ENCODE assay signal across 7 cellular contexts in the genomic region with DNA sequence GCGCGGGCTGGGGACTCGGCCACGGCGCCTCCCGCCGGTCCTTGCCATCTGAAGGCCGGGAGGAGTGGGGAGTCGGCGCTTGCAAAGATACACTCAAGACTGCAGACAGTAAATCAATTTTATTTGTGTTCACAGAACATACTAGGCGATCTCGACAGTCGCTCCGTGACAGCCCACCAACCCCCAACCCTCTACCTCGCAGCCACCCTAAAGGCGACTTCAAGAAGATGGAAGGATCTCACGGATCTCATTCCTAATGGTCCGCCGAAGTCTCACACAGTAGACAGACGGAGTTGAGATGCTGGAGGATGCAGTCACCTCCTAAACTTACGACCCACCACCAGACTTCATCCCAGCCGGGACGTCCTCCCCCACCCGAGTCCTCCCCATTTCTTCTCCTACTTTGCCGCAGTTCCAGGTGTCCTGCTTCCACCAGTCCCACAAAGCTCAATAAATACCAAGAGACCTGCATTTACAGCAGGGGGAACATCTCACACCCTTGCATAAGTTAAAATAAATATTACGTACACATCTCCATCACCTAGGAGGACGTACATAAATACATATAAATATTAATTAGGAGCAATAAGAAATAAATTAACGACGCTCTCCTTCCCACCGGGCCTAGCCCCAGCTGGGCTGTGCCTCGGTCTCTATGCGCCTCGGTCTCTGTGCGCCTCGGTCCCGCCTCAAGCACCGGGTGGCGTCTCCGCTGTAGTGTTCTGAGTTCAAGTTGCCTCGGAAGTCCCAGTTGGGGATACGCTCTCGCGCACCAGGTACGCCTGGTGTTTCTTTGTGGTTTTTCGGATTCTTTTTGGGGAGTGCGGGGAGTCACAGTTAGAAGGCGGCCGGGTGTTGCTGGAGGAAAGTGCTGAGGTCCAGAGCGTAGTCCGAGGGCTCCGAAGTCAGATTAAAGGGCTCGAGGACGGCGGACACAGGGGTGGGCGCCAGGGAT. TPM values are rescaled to one million over a fixed set of nuclear protein-coding genes. Genes with fewer than 3 reads are reported as not detected.
DNase-seq lines count a peak whose midpoint lies in the region; ATAC-seq and TF ChIP-seq lines count a peak whose summit lies in the region.

No MANE protein-coding gene starts in this region.

- no peaks in the 10 kb centered on the region for H3K9me3 ChIP-seq in ovary

- WGBS in ovary, 3 donors, result 4 to 7% (median 6%) methylated on average over 54 to 55 of the region's 55 CpGs

- DNase-seq in HL-60 (ENCODE audit: low read depth in 1 of 2, low spot score in 1 of 2), result no peak
- peak; percentile 34 for DNase-seq in activated T-cell treated with anti-CD3 and anti-CD28 coated beads for 4 hours
- DNase-seq in fibroblast of villous mesenchyme (ENCODE audit: low read depth), result peak; percentile 43
- peak in 4 of 5 donors; percentile 37 to 50 (median 42) for DNase-seq in ovary
- DNase-seq in NCI-H1092 (lab: John Stamatoyannopoulos, UW), result no peak

- H3K27me3 ChIP-seq in HL-60 (ENCODE audit: insufficient read depth, poor library complexity, severe bottlenecking) (peaks cover 5% of the 10 kb centered on the region), ovary (no peaks in the 10 kb centered on the region)

- no peak for TF ChIP-seq POLR2A in ovary (IDR thresholded peaks at IDR 0.05)

- intact Hi-C loops in ovary (cut with DNase I), result loop anchor here (5.0 to 10.0 kb wide), 7 partner anchors 34 to 331 kb away; a partner anchor contains a TSS

- TF ChIP-seq EP300 in ovary (IDR thresholded peaks at IDR 0.05), result no peak

- no peaks in the 10 kb centered on the region for H3K36me3 ChIP-seq in ovary

- TF ChIP-seq CTCF in HL-60 (IDR thresholded peaks at IDR 0.05; ENCODE audit: insufficient read depth, low read length), result no peak
- no peak for TF ChIP-seq CTCF in fibroblast of villous mesenchyme (IDR thresholded peaks at IDR 0.05; ENCODE audit: insufficient read depth, low read depth, low read length)
- TF ChIP-seq CTCF in ovary (IDR thresholded peaks at IDR 0.05), result no peak

- H3K4me1 ChIP-seq in ovary (ENCODE audit: insufficient read depth), result peaks cover 9% of the 10 kb centered on the region

- H3K27ac ChIP-seq in HL-60 (replicated peaks) (peak overlapping the region; percentile 60), ovary (peak overlapping the region; percentile 72 to 89)

- ATAC-seq in GM19035 (IDR thresholded peaks at IDR 0.05; ENCODE audit: unreplicated experiment) (peak; percentile 5), GM19351 (IDR thresholded peaks at IDR 0.05; ENCODE audit: unreplicated experiment) (no peak)

- H3K4me3 ChIP-seq in HL-60 (replicated peaks; ENCODE audit: insufficient read depth, low read length) (peak overlapping the region; percentile 84), fibroblast of villous mesenchyme (ENCODE audit: low read depth, low read length) (peak overlapping the region; percentile 91), ovary (peak overlapping the region; percentile 60)

RNA-seq across cellular contexts. Expression of a gene that starts 0.9 kb away (rescaled TPM):
- total RNA-seq in fibroblast of villous mesenchyme (107 and 119 TPM in 2 replicates), ovary (100 to 1,000 TPM in 6 of 7 donors, 10 to 100 TPM in 1; 64.1 to 154 (median 116) TPM)
- 100 to 1,000 TPM; 124 to 180 TPM for polyA plus RNA-seq in ovary

RNA-seq across cellular contexts. Expression of a gene that starts 1.0 kb away (rescaled TPM):
- total RNA-seq in fibroblast of villous mesenchyme (132 and 187 TPM in 2 replicates), ovary (100 to 1,000 TPM in 1 of 7 donors, 10 to 100 TPM in 5, 1 to 10 TPM in 1; 9.7 to 221 (median 20.6) TPM)
- polyA plus RNA-seq in ovary, result 10 to 100 TPM; 16.1 to 30.6 TPM

RNA-seq across cellular contexts. Expression of a gene that starts 23.2 kb away (rescaled TPM):
- total RNA-seq in fibroblast of villous mesenchyme (590 and 713 TPM in 2 replicates), ovary (100 to 1,000 TPM; 242 to 697 (median 630) TPM)
- 100 to 1,000 TPM; 370 to 772 TPM for polyA plus RNA-seq in ovary

RNA-seq across cellular contexts. Expression of a gene that starts 26.3 kb away (rescaled TPM):
- total RNA-seq in fibroblast of villous mesenchyme (3.2 and 4.7 TPM in 2 replicates), ovary (10 to 100 TPM; 13.1 to 62.5 (median 43.9) TPM)
- 10 to 100 TPM; 20.1 to 39.0 TPM for polyA plus RNA-seq in ovary

RNA-seq across cellular contexts. Expression of a gene that starts 52.6 kb away (rescaled TPM):
- total RNA-seq in fibroblast of villous mesenchyme (3.5 and 5.5 TPM in 2 replicates), ovary (10 to 100 TPM in 5 of 7 donors, 1 to 10 TPM in 2; 3.4 to 23.2 (median 15.3) TPM)
- polyA plus RNA-seq in ovary, result 10 to 100 TPM; 15.3 to 15.4 TPM

Comparison
In these comparisons a context has a peak if more than half of its experiments do, and no peak if none do; other contexts are left out.
1. DNase-seq: peak in activated T-cell treated with anti-CD3 and anti-CD28 coated beads for 4 hours (single experiment), fibroblast of villous mesenchyme (single experiment) and ovary (4 of 5); none in HL-60 (0 of 2) and NCI-H1092 (single experiment).
2. Peak in every context shown above with its lines, with median percentiles within 50 percentile points of each other: H3K4me3 ChIP-seq.